ENCODE assay signal across 14 cellular contexts in the genomic region with DNA sequence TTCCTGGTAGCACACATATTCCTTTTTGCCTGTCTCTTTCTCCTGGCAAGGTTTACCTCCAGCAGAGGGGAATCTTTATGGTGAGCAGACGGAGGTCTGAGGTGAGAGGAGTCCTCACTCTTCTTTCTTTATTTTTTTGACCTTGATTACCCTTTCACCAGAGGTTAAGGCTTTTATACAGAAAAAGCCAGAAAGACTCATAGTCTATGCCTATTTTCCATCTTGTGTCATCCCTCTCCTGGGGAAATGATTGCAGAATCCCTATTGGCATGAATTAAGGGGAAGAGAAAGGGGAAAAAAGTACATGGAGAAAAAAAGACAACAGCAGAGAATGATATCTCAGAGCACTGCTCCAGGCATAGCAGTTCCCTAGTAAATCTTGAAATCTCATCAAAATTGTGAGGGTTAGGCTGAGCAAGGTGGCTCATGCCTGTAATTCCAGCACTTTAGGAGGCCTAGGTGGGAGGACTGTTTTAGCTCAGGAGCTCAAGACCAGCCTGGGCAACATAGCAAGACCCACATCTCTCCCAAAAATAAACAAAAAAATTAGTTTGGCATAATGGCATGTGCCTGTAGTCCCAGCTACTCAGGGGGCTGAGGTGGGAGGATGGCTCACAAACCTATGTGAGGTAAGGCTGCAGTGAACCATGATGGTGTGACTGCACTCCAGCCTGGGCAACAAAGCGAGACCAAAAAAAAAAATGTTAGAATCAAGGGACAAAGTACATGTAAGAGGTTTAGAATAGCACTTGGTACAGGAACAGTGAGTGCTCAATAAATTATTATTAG. TPM values are rescaled to one million over a fixed set of nuclear protein-coding genes. Genes with fewer than 3 reads are reported as not detected.
A peak's percentile ranks its signal among the peaks of the same experiment; 100 is the strongest.
DNase-seq lines count a peak whose midpoint lies in the region; FAIRE-seq and TF ChIP-seq lines count a peak whose summit lies in the region.
"Had no signal": no experiment of that assay in that cellular context is flagged by ENCODE, and none has a peak within 500 bp of the region (broad histone marks: within the 10 kb centered on the region; RNA-seq: fewer than 3 reads in every experiment).

No MANE protein-coding gene starts in this region.

- no peak overlapping the region for H2BK120ac ChIP-seq in H1 (replicated peaks; ENCODE audit: low read depth, low read length)

- H3K18ac ChIP-seq in H1 (ENCODE audit: extremely low read depth, low read length) = no peak overlapping the region

- peak overlapping the region; percentile 91; the same call in 1 of the 2 replicates for H2AK5ac ChIP-seq in H1 (ENCODE audit: low read depth, low read length)

- CTCF ChIA-PET in H1 (lab: Charles Lee; ENCODE audit: partially characterized antibody) = interaction anchor here (0.8 to 1.3 kb wide), 7 partner anchors 7 to 94 kb away, joined by 3 to 5 read pairs (median 4); no protein-coding TSS in a partner anchor

- H3F3A ChIP-seq in neural progenitor cell (ENCODE audit: low read depth) = peaks cover 12% of the 10 kb centered on the region

- H3K27me3 Mint-ChIP-seq in neural progenitor cell (ENCODE audit: insufficient read depth, low read depth) = peaks cover 5% of the 10 kb centered on the region
- H3K27me3 Mint-ChIP-seq in T-helper 2 cell treated with Interferon-gamma antibody and Interleukin-4, amounts not matched to agents 5 μg/mL and 100 μg/mL, for 36 hours (ENCODE audit: low read depth) = peaks cover 6% of the 10 kb centered on the region

- no peak for TF ChIP-seq POLR2A in H1 (IDR thresholded peaks at IDR 0.05; ENCODE audit: control extremely low read depth in 1 of 2, low read depth in 2 of 2, low read length in 2 of 2)

- H4K20me1 ChIP-seq in BLaER1 (peaks cover 32% of the 10 kb centered on the region), H1 (replicated peaks in 1 of 2; ENCODE audit: control insufficient read depth in 1 of 2, insufficient read depth in 2 of 2, low read length in 2 of 2) (peaks cover 0 to 2% of the 10 kb centered on the region in 2 experiments), neural progenitor cell (ENCODE audit: low read depth) (peaks cover 31% of the 10 kb centered on the region)

- H3K9me3 Mint-ChIP-seq in neural progenitor cell = no peaks in the 10 kb centered on the region
- no peaks in the 10 kb centered on the region for H3K9me3 Mint-ChIP-seq in T-helper 2 cell treated with Interferon-gamma antibody and Interleukin-4, amounts not matched to agents 5 μg/mL and 100 μg/mL, for 36 hours
- H3K9me3 Mint-ChIP-seq: endodermal cell had no signal

- no peak for TF ChIP-seq CTCF in H1 (IDR thresholded peaks at IDR 0.05; ENCODE audit: control extremely low read depth in 1 of 3, insufficient read depth in 1 of 3, low read depth in 1 of 3, low read length in 3 of 3)
- no peak for TF ChIP-seq CTCF in neural progenitor cell (IDR thresholded peaks at IDR 0.05)

- no peak for TF ChIP-seq EP300 in H1 (IDR thresholded peaks at IDR 0.05; ENCODE audit: borderline replicate concordance in 1 of 2, low read depth in 2 of 2, low read length in 2 of 2)

- no peak overlapping the region for H2BK20ac ChIP-seq in H1 (ENCODE audit: low read length)

- FAIRE-seq in GM19239 (lab: Jason Lieb, UNC) = peak; percentile 63
- FAIRE-seq in H1 (lab: Jason Lieb, UNC) = no peak

- WGBS in H1 (ENCODE audit: extremely low coverage in 1 of 2, insufficient coverage in 1 of 2, insufficient read length in 1 of 2, insufficient replicate concordance in 2 of 2, low coverage in 1 of 2, low lambda C conversion rate in 2 of 2, missing lambda C conversion rate in 1 of 2), 2 experiments = 87% methylated on average over 2 of the region's 2 CpGs; no CpG with 5 or more reads in 1 of the 2 experiments

- POLR2A ChIA-PET in H1 (lab: Charles Lee; ENCODE audit: partially characterized antibody) = interaction anchor here (1.0 to 1.2 kb wide), 3 partner anchors 9 to 380 kb away, joined by 3 read pairs; no protein-coding TSS in a partner anchor

- no peak overlapping the region for H3K9ac ChIP-seq in BLaER1
- no peak overlapping the region for H3K9ac ChIP-seq in H1 (replicated peaks in 1 of 4; ENCODE audit: extremely low read depth in 1 of 4, low read depth in 3 of 4, low read length in 3 of 4)
- H3K9ac ChIP-seq in neural progenitor cell = no peak overlapping the region

- H3K4ac ChIP-seq in H1 (replicated peaks; ENCODE audit: insufficient read length, low read depth, low read length) = no peak overlapping the region

- H4K8ac ChIP-seq in H1 (ENCODE audit: extremely low read depth, insufficient read depth, low read length) = no peak overlapping the region

- no peak overlapping the region for H2BK12ac ChIP-seq in H1 (ENCODE audit: low read depth, low read length)

- peak overlapping the region; percentile 53 for H3K4me2 ChIP-seq in BLaER1
- no peak overlapping the region for H3K4me2 ChIP-seq in H1 (ENCODE audit: insufficient read depth in 1 of 2, low read depth in 2 of 2, low read length in 2 of 2)
- no peak overlapping the region for H3K4me2 ChIP-seq in neural progenitor cell

- no peak overlapping the region for H4K5ac ChIP-seq in H1 (ENCODE audit: insufficient read length, low read depth, low read length)

- H3K14ac ChIP-seq in H1 (ENCODE audit: insufficient read length) = no peak overlapping the region

- H3K23ac ChIP-seq in H1 (ENCODE audit: insufficient read length) = no peak overlapping the region

- H3K56ac ChIP-seq in H1 (replicated peaks; ENCODE audit: insufficient read length, low read depth, low read length) = no peak overlapping the region

- H3K79me2 ChIP-seq in H1 (ENCODE audit: control insufficient read depth in 1 of 2, insufficient read depth in 2 of 2, low read length in 2 of 2) (peaks cover 0 to 30% of the 10 kb centered on the region in 2 experiments; a peak in 3 of 4 replicates), neural progenitor cell (ENCODE audit: low read depth) (peaks cover 33% of the 10 kb centered on the region)

- H3K27ac Mint-ChIP-seq in neural progenitor cell = no peak overlapping the region
- H3K27ac Mint-ChIP-seq in T-helper 2 cell treated with Interferon-gamma antibody and Interleukin-4, amounts not matched to agents 5 μg/mL and 100 μg/mL, for 36 hours = no peak overlapping the region
- H3K27ac Mint-ChIP-seq: endodermal cell had no signal

- no peak overlapping the region for H2BK15ac ChIP-seq in H1 (ENCODE audit: low read length)

- H3K4me3 ChIP-seq in BLaER1 (no peak overlapping the region), H1 (ENCODE audit: extremely low read depth in 1 of 4, insufficient read depth in 2 of 4, low read depth in 3 of 4, low read length in 4 of 4) (no peak overlapping the region), neural progenitor cell (no peak overlapping the region)
- H3K4me3 ChIP-seq: pancreas had no signal

- no peak overlapping the region for H3K4me3 Mint-ChIP-seq in neural progenitor cell
- H3K4me3 Mint-ChIP-seq in T-helper 2 cell treated with Interferon-gamma antibody and Interleukin-4, amounts not matched to agents 5 μg/mL and 100 μg/mL, for 36 hours = no peak overlapping the region
- H3K4me3 Mint-ChIP-seq: endodermal cell had no signal

- H3K9me3 ChIP-seq in BLaER1 (no peaks in the 10 kb centered on the region), H1 (ENCODE audit: insufficient read depth in 2 of 2, low read depth in 1 of 2, low read length in 1 of 2) (no peaks in the 10 kb centered on the region), neural progenitor cell (ENCODE audit: low read depth) (no peaks in the 10 kb centered on the region)
- H3K9me3 ChIP-seq: pancreas had no signal

- H3K36me3 ChIP-seq in BLaER1 (no peaks in the 10 kb centered on the region), H1 (ENCODE audit: control insufficient read depth in 2 of 4, insufficient read depth in 4 of 4, low read length in 3 of 4) (no peaks in the 10 kb centered on the region), neural progenitor cell (no peaks in the 10 kb centered on the region)
- H3K36me3 ChIP-seq: pancreas had no signal

- no peak for DNase-seq in GM19239 (ENCODE audit: insufficient read length, low spot score)
- DNase-seq in H1 (ENCODE audit: low read depth in 1 of 2, low spot score in 2 of 2) = no peak
- no peak for DNase-seq in neural progenitor cell (ENCODE audit: low spot score)
- no peak for DNase-seq in A172 (ENCODE audit: low spot score)
- DNase-seq in globus pallidus (ENCODE audit: low spot score) = no peak
- no peak for DNase-seq in T-helper 2 cell treated with Interferon-gamma antibody and Interleukin-4, amounts not matched to agents 5 μg/mL and 100 μg/mL, for 36 hours (ENCODE audit: low spot score)
- DNase-seq in islet precursor cell = no peak
- DNase-seq: activated CD4-positive, alpha-beta T cell treated with anti-CD3 and anti-CD28 coated beads for 48 hours; activated effector memory CD4-positive, alpha-beta T cell treated with anti-CD3 and anti-CD28 coated beads, Interleukin-2, amount 50 U/mL, for 16 hours; endodermal cell; hippocampal formation; NCI-H1092 treated with DMSO at 0.1 percent for 48 hours; pancreas had no signal

- H2BK5ac ChIP-seq in H1 (ENCODE audit: low read depth, low read length) = no peak overlapping the region

- peaks cover under 1% of the 10 kb centered on the region for H3K36me3 Mint-ChIP-seq in neural progenitor cell
- H3K36me3 Mint-ChIP-seq in T-helper 2 cell treated with Interferon-gamma antibody and Interleukin-4, amounts not matched to agents 5 μg/mL and 100 μg/mL, for 36 hours (ENCODE audit: low read depth) = no peaks in the 10 kb centered on the region

- TF ChIP-seq RAD21 in H1 (IDR thresholded peaks at IDR 0.05 in 1 of 2, conservative IDR thresholded peaks at IDR 0.05 in 1 of 2; ENCODE audit: low read depth in 2 of 2, low read length in 2 of 2) = no peak

- H3K23me2 ChIP-seq in H1 (ENCODE audit: low read depth, low read length) = no peaks in the 10 kb centered on the region

- H3K27me3 ChIP-seq in BLaER1 (no peaks in the 10 kb centered on the region), H1 (replicated peaks in 1 of 4; ENCODE audit: control insufficient read depth in 3 of 4, extremely low read depth in 1 of 4, insufficient read depth in 3 of 4, low read length in 3 of 4) (no peaks in the 10 kb centered on the region), neural progenitor cell (no peaks in the 10 kb centered on the region)
- H3K27me3 ChIP-seq: pancreas had no signal

- H3K4me1 Mint-ChIP-seq in neural progenitor cell = peaks cover 13% of the 10 kb centered on the region
- peaks cover 7% of the 10 kb centered on the region for H3K4me1 Mint-ChIP-seq in T-helper 2 cell treated with Interferon-gamma antibody and Interleukin-4, amounts not matched to agents 5 μg/mL and 100 μg/mL, for 36 hours (ENCODE audit: low read depth)

- H3K79me1 ChIP-seq in H1 (ENCODE audit: low read depth, low read length) = no peaks in the 10 kb centered on the region

- H3K4me1 ChIP-seq in BLaER1 (peaks cover 33% of the 10 kb centered on the region), H1 (replicated peaks in 1 of 4; ENCODE audit: control insufficient read depth in 3 of 4, insufficient read depth in 4 of 4, low read length in 3 of 4) (no peaks in the 10 kb centered on the region), neural progenitor cell (peaks cover 32% of the 10 kb centered on the region)

- H3K27ac ChIP-seq in BLaER1 (no peak overlapping the region), H1 (ENCODE audit: low read depth, low read length) (no peak overlapping the region), neural progenitor cell (no peak overlapping the region)

- H2AFZ ChIP-seq in H1 (ENCODE audit: low read length) (0 out of 2 replicates have a peak overlapping the region, but pooled peaks have one; percentile 88), neural progenitor cell (replicated peaks) (peak overlapping the region; percentile 10)

- no peak overlapping the region for H4K91ac ChIP-seq in H1 (replicated peaks; ENCODE audit: insufficient read length, low read length)

RNA-seq across cellular contexts. Expression of gene XPR1, which starts 1.2 kb away (rescaled TPM):
- 41.5 and 43.9 TPM in 2 replicates for total RNA-seq in H1 (2021; fragmentation: NEBNext Ultra II Directional; extraction: Animal tissue kit (Norgen Biotek cat#: 25700))
- 20.0 and 28.6 TPM in 2 replicates for polyA plus RNA-seq in H1 (2011; rRNA removed)
- polyA plus RNA-seq in H1 (2011; cell fraction: cytosol; rRNA removed) = 23.7 TPM
- polyA plus RNA-seq in H1 (2011; cell fraction: nucleus; rRNA removed) = 12.8 TPM
- polyA plus RNA-seq in H1 (2012, experiment 1 of 2) = 18.2 to 34.1 TPM (median 24.0 TPM) in 4 replicates
- 1.7 TPM for polyA plus RNA-seq in H1 (2012, experiment 2 of 2)
- polyA plus RNA-seq in H1 (2013, experiment 1 of 2) = 46.4 TPM
- polyA plus RNA-seq in H1 (2013, experiment 2 of 2) = 53.7 TPM
- 56.2 and 77.6 TPM in 2 replicates for polyA minus RNA-seq in H1 (2011; rRNA and poly(A)+ RNA removed)
- 31.7 TPM for polyA minus RNA-seq in H1 (2011; cell fraction: cytosol; rRNA and poly(A)+ RNA removed)
- polyA minus RNA-seq in H1 (2011; cell fraction: nucleus; rRNA and poly(A)+ RNA removed) = 31.3 TPM
- total RNA-seq in neural progenitor cell (ENCODE audit: low replicate concordance) = 54.8 and 75.0 TPM in 2 replicates
- total RNA-seq in A172 (2014; rRNA removed; shearing (Covaris generic)) = 31.5 and 33.6 TPM in 2 replicates
